ENCODE assay signal across 1 cellular context in genomic region chr1:200099040-200099439, GRCh38.
TF ChIP-seq lines count a peak whose summit lies in the region.

No MANE protein-coding gene starts in this region.

TF ChIP-seq in H1, 55 proteins besides CTCF, POLR2A, EP300 and RAD21 (continued from another document):
- TF ChIP-seq HDAC6 (IDR thresholded peaks at IDR 0.05; ENCODE audit: low read depth, low read length) (no peak), POU5F1 (IDR thresholded peaks at IDR 0.05; ENCODE audit: low read depth, low read length) (no peak), E2F6 (IDR thresholded peaks at IDR 0.05) (no peak), CHD2 (IDR thresholded peaks at IDR 0.05; ENCODE audit: low read length) (no peak), RXRA (IDR thresholded peaks at IDR 0.05; ENCODE audit: insufficient read depth, low read depth, low read length) (no peak), PHF8 (conservative IDR thresholded peaks at IDR 0.05; ENCODE audit: low read depth, low read length) (no peak), CREB1 (IDR thresholded peaks at IDR 0.05) (no peak), TAF1 (IDR thresholded peaks at IDR 0.05; ENCODE audit: low read depth, low read length) (no peak), SIN3A (conservative IDR thresholded peaks at IDR 0.05 in 1 of 2, IDR thresholded peaks at IDR 0.05 in 1 of 2; ENCODE audit: low read depth in 1 of 2, low read length in 2 of 2) (no peak), KDM1A (IDR thresholded peaks at IDR 0.05; ENCODE audit: borderline replicate concordance, low read length) (no peak), BCL11A (IDR thresholded peaks at IDR 0.05; ENCODE audit: low read depth in 2 of 2, low read length in 2 of 2) (no peak), RNF2 (IDR thresholded peaks at IDR 0.05; ENCODE audit: borderline replicate concordance, low read depth, low read length, missing control alignments, poor library complexity, severe bottlenecking) (no peak), GTF2F1 (IDR thresholded peaks at IDR 0.05; ENCODE audit: borderline replicate concordance, low read depth, low read length) (no peak)
TF ChIP-seq in H1: peak in this region for 0.
